Comparison of ENCODE assay signal across 18 cellular contexts in genomic region chr10:79336276-79336675, GRCh38. TPM values are rescaled to one million over a fixed set of nuclear protein-coding genes. Genes with fewer than 3 reads are reported as not detected.
A peak's percentile ranks its signal among the peaks of the same experiment; 100 is the strongest.
DNase-seq lines count a peak whose midpoint lies in the region; ATAC-seq and TF ChIP-seq lines count a peak whose summit lies in the region.
"Had no signal": no experiment of that assay in that cellular context is flagged by ENCODE, and none has a peak within 500 bp of the region (broad histone marks: within the 10 kb centered on the region; RNA-seq: fewer than 3 reads in every experiment).

No MANE protein-coding gene starts in this region.

- H3K27me3 ChIP-seq in dorsolateral prefrontal cortex = no peaks in the 10 kb centered on the region
- H3K27me3 ChIP-seq: hepatocyte, upper lobe of right lung had no signal

- H3K27ac ChIP-seq in dorsolateral prefrontal cortex = peak overlapping the region; percentile 72 to 100 (median 98)
- H3K27ac ChIP-seq: hepatocyte, upper lobe of right lung had no signal

- peak overlapping the region; percentile 51 for H3K27ac Mint-ChIP-seq in osteocyte (ENCODE audit: unreplicated experiment)
- H3K27ac Mint-ChIP-seq: mesothelial cell of epicardium, nephron had no signal

- no peak overlapping the region for H3K4me3 Mint-ChIP-seq in osteocyte (ENCODE audit: unreplicated experiment)
- H3K4me3 Mint-ChIP-seq: mesothelial cell of epicardium, nephron had no signal

- peak; percentile 21 for TF ChIP-seq RAD21 in Ishikawa (IDR thresholded peaks at IDR 0.05; ENCODE audit: low read depth)

- no peaks in the 10 kb centered on the region for H3K36me3 Mint-ChIP-seq in osteocyte (ENCODE audit: unreplicated experiment)
- H3K36me3 Mint-ChIP-seq: mesothelial cell of epicardium had no signal

- no peaks in the 10 kb centered on the region for H3K27me3 Mint-ChIP-seq in osteocyte (ENCODE audit: unreplicated experiment)

- intact Hi-C loops in dorsolateral prefrontal cortex (cut with DNase I) = no loop called here

- no peaks in the 10 kb centered on the region for H3K9me3 Mint-ChIP-seq in osteocyte (ENCODE audit: unreplicated experiment)

- TF ChIP-seq EP300 in Ishikawa (IDR thresholded peaks at IDR 0.05; ENCODE audit: borderline replicate concordance) = no peak; the same call in none of the 2 replicates

- H3K4me1 Mint-ChIP-seq in osteocyte (ENCODE audit: unreplicated experiment) = peaks cover 43% of the 10 kb centered on the region
- H3K4me1 Mint-ChIP-seq: mesothelial cell of epicardium had no signal

- DNase-seq in COR-L47 (lab: John Stamatoyannopoulos, UW) (peak; percentile 45), dorsolateral prefrontal cortex (peak in 2 of 10 donors; percentile 30 to 33), osteocyte (ENCODE audit: extremely low spot score, unreplicated experiment) (no peak), NAMALWA (ENCODE audit: low spot score) (no peak)
- DNase-seq: activated CD4-positive, alpha-beta T cell treated with anti-CD3 and anti-CD28 coated beads for 1 hour; activated effector memory CD4-positive, alpha-beta T cell treated with anti-CD3 and anti-CD28 coated beads, Interleukin-2, amount 50 U/mL, for 16 hours; KG1; NCI-H524 treated with DMSO at 0.1 percent for 48 hours; stimulated activated CD4-positive, alpha-beta T cell treated with anti-CD3 and anti-CD28 coated beads, Interleukin-15, amount 100 ng/mL, for 24 hours; stimulated activated naive CD4-positive, alpha-beta T cell treated with Interleukin-2 at 50 U/mL for 16 hours; T1000 had no signal

- no peak overlapping the region for H3K4me3 ChIP-seq in dorsolateral prefrontal cortex
- H3K4me3 ChIP-seq: hepatocyte, upper lobe of right lung had no signal

- ATAC-seq in GM21447 (IDR thresholded peaks at IDR 0.05; ENCODE audit: unreplicated experiment) (no peak), SK-N-SH treated with all-trans-retinoic acid at 6 μM for 48 hours (no peak)

- TF ChIP-seq CTCF in dorsolateral prefrontal cortex (IDR thresholded peaks at IDR 0.05 in 54 of 56, conservative IDR thresholded peaks at IDR 0.05 in 2 of 56; ENCODE audit: low read depth in 1 of 56, partially characterized antibody in 56 of 56) (no peak), osteocyte (IDR thresholded peaks at IDR 0.05) (no peak)

TF ChIP-seq in Ishikawa, 13 proteins besides CTCF, POLR2A, EP300 and RAD21:
- no peak for TF ChIP-seq CEBPB (IDR thresholded peaks at IDR 0.05)
- TF ChIP-seq TEAD4 (IDR thresholded peaks at IDR 0.05) = peak; percentile 78
- TF ChIP-seq MAX (IDR thresholded peaks at IDR 0.05) = no peak
- TF ChIP-seq USF1 (IDR thresholded peaks at IDR 0.05) = peak; percentile 13; the same call in 1 of the 2 replicates
- no peak for TF ChIP-seq ZBTB7A (IDR thresholded peaks at IDR 0.05; ENCODE audit: low read depth)
- no peak for TF ChIP-seq REST (IDR thresholded peaks at IDR 0.05; ENCODE audit: low read depth)
- no peak for TF ChIP-seq TAF1 (IDR thresholded peaks at IDR 0.05; ENCODE audit: low read depth)
- TF ChIP-seq TCF12 (IDR thresholded peaks at IDR 0.05; ENCODE audit: low read depth) = no peak
- peak; percentile 51; the same call in 1 of the 2 replicates for TF ChIP-seq NFIC (IDR thresholded peaks at IDR 0.05)
- no peak; the same call in 1 of the 2 replicates for TF ChIP-seq FOXM1 (IDR thresholded peaks at IDR 0.05; ENCODE audit: borderline replicate concordance, low read depth)
- no peak for TF ChIP-seq CREB1 (IDR thresholded peaks at IDR 0.05; ENCODE audit: low read depth)
- TF ChIP-seq EGR1 (IDR thresholded peaks at IDR 0.05) = no peak
- TF ChIP-seq YY1 (IDR thresholded peaks at IDR 0.05; ENCODE audit: low read depth) = 0 out of 2 replicates have a peak, but pooled peaks have one; percentile 46

TF ChIP-seq in SK-N-SH treated with all-trans-retinoic acid at 6 μM for 48 hours, 23 proteins besides CTCF, POLR2A, EP300 and RAD21:
- TF ChIP-seq TOX (CRISPR knock-in tag; IDR thresholded peaks at IDR 0.05; ENCODE audit: borderline replicate concordance) = no peak
- TF ChIP-seq ISL1 (CRISPR knock-in tag; IDR thresholded peaks at IDR 0.05) = no peak
- TF ChIP-seq ZNF565 (CRISPR knock-in tag; conservative IDR thresholded peaks at IDR 0.05; ENCODE audit: low read depth) = no peak
- TF ChIP-seq POU6F1 (CRISPR knock-in tag; IDR thresholded peaks at IDR 0.05; ENCODE audit: borderline replicate concordance, low read depth) = no peak
- TF ChIP-seq SNAI2 (CRISPR knock-in tag; IDR thresholded peaks at IDR 0.05) = no peak
- no peak for TF ChIP-seq ARNTL (CRISPR knock-in tag; IDR thresholded peaks at IDR 0.05; ENCODE audit: borderline replicate concordance, low read depth)
- no peak for TF ChIP-seq ZC3H10 (CRISPR knock-in tag; IDR thresholded peaks at IDR 0.05)
- no peak for TF ChIP-seq ZFP30 (CRISPR knock-in tag; IDR thresholded peaks at IDR 0.05)
- no peak for TF ChIP-seq ESRRG (CRISPR knock-in tag; IDR thresholded peaks at IDR 0.05)
- no peak for TF ChIP-seq CSRNP3 (CRISPR knock-in tag; IDR thresholded peaks at IDR 0.05)
- TF ChIP-seq ZNF70 (CRISPR knock-in tag; IDR thresholded peaks at IDR 0.05) = no peak
- TF ChIP-seq GLIS3 (CRISPR knock-in tag; IDR thresholded peaks at IDR 0.05) = no peak
- no peak for TF ChIP-seq CSDC2 (CRISPR knock-in tag; IDR thresholded peaks at IDR 0.05)

RNA-seq across cellular contexts. Expression of gene PPIF, which starts 11.0 kb away (rescaled TPM):
- total RNA-seq in dorsolateral prefrontal cortex (10 to 100 TPM; 36.9 to 90.0 (median 52.6) TPM), osteocyte (17.0 and 20.7 TPM in 2 replicates)
